26 cellular contexts compared by ENCODE assay signal in genomic region chr1:203478986-203479385, GRCh38. TPM values are rescaled to one million over a fixed set of nuclear protein-coding genes. Genes with fewer than 3 reads are reported as not detected.
DNase-seq lines count a peak whose midpoint lies in the region; ATAC-seq and TF ChIP-seq lines count a peak whose summit lies in the region.
"Had no signal": no experiment of that assay in that cellular context is flagged by ENCODE, and none has a peak within 500 bp of the region (broad histone marks: within the 10 kb centered on the region; RNA-seq: fewer than 3 reads in every experiment).

No MANE protein-coding gene starts in this region.

- H3K36me3 ChIP-seq in muscle layer of duodenum (ENCODE audit: control insufficient read depth in 1 of 2, insufficient read depth in 2 of 2, low read length in 2 of 2) (peaks cover 0 to 8% of the 10 kb centered on the region in 2 donors), subcutaneous abdominal adipose tissue (ENCODE audit: control insufficient read depth in 5 of 5, insufficient read depth in 5 of 5, low read length in 5 of 5) (peaks cover 0 to 10% (median 8%) of the 10 kb centered on the region in 5 donors)

- H3K27me3 ChIP-seq in muscle layer of duodenum (ENCODE audit: low read depth, low read length) (no peaks in the 10 kb centered on the region), subcutaneous abdominal adipose tissue (ENCODE audit: control insufficient read depth in 5 of 5, insufficient read depth in 4 of 5, low read length in 5 of 5) (no peaks in the 10 kb centered on the region)

- H3K9me3 ChIP-seq in muscle layer of duodenum (ENCODE audit: control insufficient read depth in 1 of 2, low read length in 2 of 2): no peaks in the 10 kb centered on the region
- no peaks in the 10 kb centered on the region for H3K9me3 ChIP-seq in subcutaneous abdominal adipose tissue (ENCODE audit: control insufficient read depth in 5 of 5, low read length in 5 of 5)

- H3K9me3 Mint-ChIP-seq in endothelial cell (ENCODE audit: unreplicated experiment): no peaks in the 10 kb centered on the region
- H3K9me3 Mint-ChIP-seq: CD4-positive, alpha-beta T cell; immature natural killer cell; mesothelial cell of epicardium had no signal

- H3K4me1 Mint-ChIP-seq in endothelial cell (ENCODE audit: unreplicated experiment): peaks cover 10% of the 10 kb centered on the region
- H3K4me1 Mint-ChIP-seq: immature natural killer cell had no signal

- DNase-seq in ELF-1 (ENCODE audit: low read depth, low spot score) (peak; percentile 84), coronary artery (ENCODE audit: low spot score) (no peak), endothelial cell (ENCODE audit: low spot score) (no peak)
- DNase-seq: activated CD4-positive, alpha-beta T cell treated with anti-CD3 and anti-CD28 coated beads for 4 hours; activated naive CD4-positive, alpha-beta T cell; CD4-positive, alpha-beta T cell; cortex of kidney; DMS79; immature natural killer cell; NCI-H1417 treated with DMSO at 0.1 percent for 48 hours; NCI-H2171; NCI-H774; occipital lobe; stimulated activated CD4-positive, alpha-beta T cell treated with anti-CD3 and anti-CD28 coated beads, Interleukin-4, amount 100 ng/mL, for 4 hours; stimulated activated CD8-positive, alpha-beta memory T cell treated with anti-CD3 and anti-CD28 coated beads, Interleukin-4, amount 100 ng/mL, for 48 hours had no signal

- no peak overlapping the region for H3K27ac Mint-ChIP-seq in endothelial cell (ENCODE audit: unreplicated experiment)
- H3K27ac Mint-ChIP-seq: CD4-positive, alpha-beta T cell; immature natural killer cell; mesothelial cell of epicardium had no signal

- H3K9ac ChIP-seq in subcutaneous abdominal adipose tissue (ENCODE audit: low read length in 5 of 5): peak overlapping the region in 2 of 5 donors; percentile 10 to 37

- ATAC-seq in GM21825 (IDR thresholded peaks at IDR 0.05; ENCODE audit: unreplicated experiment) (no peak), HG02610 (IDR thresholded peaks at IDR 0.05; ENCODE audit: unreplicated experiment) (no peak), HG02571 (IDR thresholded peaks at IDR 0.05; ENCODE audit: unreplicated experiment) (no peak)
- ATAC-seq: esophagus mucosa, Panc1 had no signal

- peaks cover 6% of the 10 kb centered on the region for H3K27me3 Mint-ChIP-seq in endothelial cell (ENCODE audit: unreplicated experiment)

- TF ChIP-seq CTCF in coronary artery (IDR thresholded peaks at IDR 0.05): no peak
- no peak for TF ChIP-seq CTCF in endothelial cell (IDR thresholded peaks at IDR 0.05; ENCODE audit: unreplicated experiment)

- H3K4me3 ChIP-seq in coronary artery (peak overlapping the region; percentile 86), muscle layer of duodenum (ENCODE audit: low read depth in 1 of 2, low read length in 2 of 2) (peak overlapping the region in 1 of 2 donors; percentile 72), subcutaneous abdominal adipose tissue (ENCODE audit: low read depth in 1 of 5, low read length in 5 of 5) (peak overlapping the region in 2 of 5 donors; percentile 12 to 88)
- H3K4me3 ChIP-seq: skin epidermis had no signal

- H3K27ac ChIP-seq in coronary artery: peak overlapping the region; percentile 82 to 92
- peak overlapping the region; percentile 19 for H3K27ac ChIP-seq in muscle layer of duodenum (ENCODE audit: low read length)
- H3K27ac ChIP-seq in subcutaneous abdominal adipose tissue (ENCODE audit: low read depth, low read length): peak overlapping the region; percentile 69

- peaks cover 3% of the 10 kb centered on the region for H3K36me3 Mint-ChIP-seq in endothelial cell (ENCODE audit: low read depth, unreplicated experiment)
- H3K36me3 Mint-ChIP-seq: immature natural killer cell, mesothelial cell of epicardium had no signal

- H3K4me1 ChIP-seq in muscle layer of duodenum (ENCODE audit: control insufficient read depth in 1 of 2, insufficient read depth in 2 of 2, low read length in 2 of 2): peaks cover 14 to 58% of the 10 kb centered on the region in 2 donors
- H3K4me1 ChIP-seq in subcutaneous abdominal adipose tissue (ENCODE audit: control insufficient read depth in 5 of 5, insufficient read depth in 5 of 5, low read length in 5 of 5): peaks cover 11 to 69% (median 62%) of the 10 kb centered on the region in 5 donors

- H3K4me3 Mint-ChIP-seq in endothelial cell (ENCODE audit: unreplicated experiment): no peak overlapping the region
- H3K4me3 Mint-ChIP-seq: CD4-positive, alpha-beta T cell; immature natural killer cell; mesothelial cell of epicardium had no signal

RNA-seq across cellular contexts. Expression of gene PRELP, which starts 3.4 kb away (rescaled TPM):
- 0.13 TPM for total RNA-seq in endothelial cell (ENCODE audit: unreplicated experiment)
- total RNA-seq: CD4-positive, alpha-beta T cell had no signal

RNA-seq across cellular contexts. Expression of gene OPTC, which starts 15.0 kb away (rescaled TPM):
- total RNA-seq in endothelial cell (ENCODE audit: unreplicated experiment): 0.36 TPM
- total RNA-seq: CD4-positive, alpha-beta T cell; esophagus mucosa; HT-29; mesothelial cell of epicardium; occipital lobe; ureter had no signal

Comparison
In these comparisons a context has a peak if more than half of its experiments do, and no peak if none do; other contexts are left out.
1. H3K27ac ChIP-seq: peak in every context shown above with its lines; median percentile 87 in coronary artery; 69 in subcutaneous abdominal adipose tissue; 19 in muscle layer of duodenum.